In the genomic region with DNA sequence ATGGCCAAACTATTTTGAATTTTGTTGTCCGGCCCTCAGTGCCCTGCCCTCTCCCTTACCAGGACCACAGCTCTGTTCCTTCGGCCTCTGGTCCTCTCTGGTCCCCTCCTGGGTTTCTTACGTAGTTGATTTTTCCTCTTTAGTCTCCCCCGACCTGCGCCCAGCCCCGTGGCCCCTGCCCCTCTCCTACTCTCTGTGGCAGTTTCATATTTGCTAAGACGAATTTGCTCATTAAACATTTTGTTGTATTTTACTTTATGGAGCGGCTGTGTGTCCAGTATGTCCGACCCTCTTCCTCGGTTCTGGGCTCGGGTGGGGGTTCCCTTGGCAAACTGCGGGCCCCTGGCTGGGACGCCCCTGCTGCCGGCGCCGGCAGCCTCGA, we compare ENCODE assay signal across 1 cellular context.
TF ChIP-seq lines count a peak whose summit lies in the region.

No MANE protein-coding gene starts in this region.

TF ChIP-seq in neural cell, 6 proteins besides CTCF, POLR2A, EP300 and RAD21 (continued from another document):
- TF ChIP-seq, protein P1, sequence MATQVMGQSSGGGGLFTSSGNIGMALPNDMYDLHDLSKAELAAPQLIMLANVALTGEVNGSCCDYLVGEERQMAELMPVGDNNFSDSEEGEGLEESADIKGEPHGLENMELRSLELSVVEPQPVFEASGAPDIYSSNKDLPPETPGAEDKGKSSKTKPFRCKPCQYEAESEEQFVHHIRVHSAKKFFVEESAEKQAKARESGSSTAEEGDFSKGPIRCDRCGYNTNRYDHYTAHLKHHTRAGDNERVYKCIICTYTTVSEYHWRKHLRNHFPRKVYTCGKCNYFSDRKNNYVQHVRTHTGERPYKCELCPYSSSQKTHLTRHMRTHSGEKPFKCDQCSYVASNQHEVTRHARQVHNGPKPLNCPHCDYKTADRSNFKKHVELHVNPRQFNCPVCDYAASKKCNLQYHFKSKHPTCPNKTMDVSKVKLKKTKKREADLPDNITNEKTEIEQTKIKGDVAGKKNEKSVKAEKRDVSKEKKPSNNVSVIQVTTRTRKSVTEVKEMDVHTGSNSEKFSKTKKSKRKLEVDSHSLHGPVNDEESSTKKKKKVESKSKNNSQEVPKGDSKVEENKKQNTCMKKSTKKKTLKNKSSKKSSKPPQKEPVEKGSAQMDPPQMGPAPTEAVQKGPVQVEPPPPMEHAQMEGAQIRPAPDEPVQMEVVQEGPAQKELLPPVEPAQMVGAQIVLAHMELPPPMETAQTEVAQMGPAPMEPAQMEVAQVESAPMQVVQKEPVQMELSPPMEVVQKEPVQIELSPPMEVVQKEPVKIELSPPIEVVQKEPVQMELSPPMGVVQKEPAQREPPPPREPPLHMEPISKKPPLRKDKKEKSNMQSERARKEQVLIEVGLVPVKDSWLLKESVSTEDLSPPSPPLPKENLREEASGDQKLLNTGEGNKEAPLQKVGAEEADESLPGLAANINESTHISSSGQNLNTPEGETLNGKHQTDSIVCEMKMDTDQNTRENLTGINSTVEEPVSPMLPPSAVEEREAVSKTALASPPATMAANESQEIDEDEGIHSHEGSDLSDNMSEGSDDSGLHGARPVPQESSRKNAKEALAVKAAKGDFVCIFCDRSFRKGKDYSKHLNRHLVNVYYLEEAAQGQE (IDR thresholded peaks at IDR 0.05; ENCODE audit: borderline replicate concordance) = no peak
- TF ChIP-seq SMC3 (conservative IDR thresholded peaks at IDR 0.05; ENCODE audit: poor library complexity) = no peak
- TF ChIP-seq MXI1 (conservative IDR thresholded peaks at IDR 0.05; ENCODE audit: poor library complexity, severe bottlenecking) = no peak
- no peak for TF ChIP-seq EZH2 (IDR thresholded peaks at IDR 0.05; ENCODE audit: borderline replicate concordance, insufficient read depth, low read length, poor library complexity, severe bottlenecking)
TF ChIP-seq in neural cell: peak in this region for 0.
